In genomic region chr20:14444106-14444505, GRCh38 we compare ENCODE assay signal across 13 cellular contexts.
"Had no signal": no experiment of that assay in that cellular context is flagged by ENCODE, and none has a peak within 500 bp of the region (broad histone marks: within the 10 kb centered on the region; RNA-seq: fewer than 3 reads in every experiment).

No MANE protein-coding gene starts in this region.

- DNase-seq: anterior cingulate cortex; colonic mucosa; effector CD4-positive, alpha-beta T cell; glutamatergic neuron; left cardiac atrium; naive thymus-derived CD4-positive, alpha-beta T cell; stimulated activated CD4-positive, alpha-beta T cell treated with anti-CD3 and anti-CD28 coated beads, Interleukin-15, amount 100 ng/mL, for 24 hours; stimulated activated CD4-positive, alpha-beta T cell treated with anti-CD3 and anti-CD28 coated beads, Interleukin-4, amount 100 ng/mL, for 24 hours had no signal

- H3K4me1 Mint-ChIP-seq: naive thymus-derived CD4-positive, alpha-beta T cell had no signal

- H3K4me3 Mint-ChIP-seq: activated naive CD8-positive, alpha-beta T cell; naive thymus-derived CD4-positive, alpha-beta T cell; stimulated activated naive CD8-positive, alpha-beta T cell treated with anti-CD3 and anti-CD28 coated beads, Interleukin-15, Interleukin-2, amounts not matched to agents 100 ng/mL and 50 ng/mL, for 24 hours; T-helper 1 cell treated with Interleukin-12 subunit alpha and Interleukin-12 subunit beta and Interleukin-4 antibody, amounts not matched to agents 30 μg/mL and 1 μg/mL, for 36 hours had no signal

- H3K36me3 Mint-ChIP-seq: activated naive CD8-positive, alpha-beta T cell; naive thymus-derived CD4-positive, alpha-beta T cell had no signal

- H3K27me3 Mint-ChIP-seq: activated naive CD8-positive, alpha-beta T cell; naive thymus-derived CD4-positive, alpha-beta T cell; stimulated activated naive CD8-positive, alpha-beta T cell treated with anti-CD3 and anti-CD28 coated beads, Interleukin-15, Interleukin-2, amounts not matched to agents 100 ng/mL and 50 ng/mL, for 24 hours had no signal

- ATAC-seq: left cardiac atrium; naive thymus-derived CD4-positive, alpha-beta T cell had no signal

- H3K4me3 ChIP-seq: colonic mucosa, lung, thoracic aorta had no signal

- H3K27ac Mint-ChIP-seq: activated naive CD8-positive, alpha-beta T cell; naive thymus-derived CD4-positive, alpha-beta T cell; stimulated activated naive CD8-positive, alpha-beta T cell treated with anti-CD3 and anti-CD28 coated beads, Interleukin-15, Interleukin-2, amounts not matched to agents 100 ng/mL and 50 ng/mL, for 24 hours; T-helper 1 cell treated with Interleukin-12 subunit alpha and Interleukin-12 subunit beta and Interleukin-4 antibody, amounts not matched to agents 30 μg/mL and 1 μg/mL, for 36 hours had no signal
